Comparison of ENCODE assay signal across 30 cellular contexts in genomic region chr14:39847191-39847590, GRCh38.
DNase-seq lines count a peak whose midpoint lies in the region; ATAC-seq, FAIRE-seq and TF ChIP-seq lines count a peak whose summit lies in the region.
"Had no signal": no experiment of that assay in that cellular context is flagged by ENCODE, and none has a peak within 500 bp of the region (broad histone marks: within the 10 kb centered on the region; RNA-seq: fewer than 3 reads in every experiment).

No MANE protein-coding gene starts in this region.

- TF ChIP-seq CTCF in astrocyte (IDR thresholded peaks at IDR 0.05; ENCODE audit: insufficient read depth, low read depth, low read length) = no peak
- no peak for TF ChIP-seq CTCF in lower leg skin (IDR thresholded peaks at IDR 0.05)

- TF ChIP-seq POLR2A in lower leg skin (IDR thresholded peaks at IDR 0.05) = no peak

- no peak overlapping the region for H2AFZ ChIP-seq in astrocyte (ENCODE audit: low read depth, low read length)
- no peak overlapping the region for H2AFZ ChIP-seq in mesenchymal stem cell (ENCODE audit: low read depth, low read length)
- H2AFZ ChIP-seq: PC-9 had no signal

- no peaks in the 10 kb centered on the region for H3K36me3 ChIP-seq in astrocyte (ENCODE audit: insufficient read depth, low read length)
- H3K36me3 ChIP-seq in mesenchymal stem cell (ENCODE audit: control insufficient read depth in 1 of 2, insufficient read depth in 2 of 2, low read depth in 1 of 2, low read length in 2 of 2) = no peaks in the 10 kb centered on the region
- H3K36me3 ChIP-seq: SJCRH30 had no signal

- H3K4me1 ChIP-seq in astrocyte (ENCODE audit: insufficient read depth, low read length) (no peaks in the 10 kb centered on the region), mesenchymal stem cell (ENCODE audit: control insufficient read depth, insufficient read depth, low read depth, low read length) (no peaks in the 10 kb centered on the region)
- H3K4me1 ChIP-seq: A549, Caco-2, SJCRH30 had no signal

- H4K20me1 ChIP-seq in astrocyte (ENCODE audit: insufficient read depth, low read length) = no peaks in the 10 kb centered on the region

- H3K27me3 ChIP-seq in astrocyte (ENCODE audit: insufficient read depth, low read length) (no peaks in the 10 kb centered on the region), mesenchymal stem cell (ENCODE audit: control insufficient read depth in 1 of 2, insufficient read depth in 1 of 2, low read length in 2 of 2) (no peaks in the 10 kb centered on the region)
- H3K27me3 ChIP-seq: SJCRH30 had no signal

- H3K4me3 Mint-ChIP-seq in astrocyte (ENCODE audit: unreplicated experiment) = no peak overlapping the region
- H3K4me3 Mint-ChIP-seq: CD4-positive, alpha-beta memory T cell had no signal

- H3K27ac ChIP-seq in astrocyte (ENCODE audit: low read depth, low read length) (no peak overlapping the region), mesenchymal stem cell (ENCODE audit: low read length, poor library complexity, severe bottlenecking) (no peak overlapping the region)
- H3K27ac ChIP-seq: A549, PC-9, SJCRH30 had no signal

- no peak overlapping the region for H2AK5ac ChIP-seq in mesenchymal stem cell (ENCODE audit: low read length, severe bottlenecking)

- H4K91ac ChIP-seq in mesenchymal stem cell (ENCODE audit: low read length) = no peak overlapping the region

- H3K9me3 ChIP-seq in astrocyte (ENCODE audit: insufficient read depth, low read depth, low read length) (no peaks in the 10 kb centered on the region), mesenchymal stem cell (ENCODE audit: control insufficient read depth, low read length) (no peaks in the 10 kb centered on the region)
- H3K9me3 ChIP-seq: A549, Caco-2, SJCRH30 had no signal

- FAIRE-seq in astrocyte (lab: Jason Lieb, UNC) = no peak
- FAIRE-seq in urothelium cell line (lab: Jason Lieb, UNC) = no peak
- FAIRE-seq: A549, G401.6, GM12878, GM19239, H1, HTR-8/SVneo, K562 had no signal

- H2BK12ac ChIP-seq in mesenchymal stem cell (ENCODE audit: low read length in 2 of 2) = no peak overlapping the region

- no peak overlapping the region for H3K4ac ChIP-seq in mesenchymal stem cell (ENCODE audit: low read depth in 1 of 2, low read length in 2 of 2)

- H3K9me3 Mint-ChIP-seq in astrocyte (ENCODE audit: unreplicated experiment) = no peaks in the 10 kb centered on the region

- DNase-seq in astrocyte (ENCODE audit: low read depth) (peak; percentile 41), fibroblast of peridontal ligament (ENCODE audit: extremely low read depth) (peak; percentile 8), mesenchymal stem cell (peak; percentile 26), urothelium cell line (ENCODE audit: low spot score) (peak; percentile 4), lower leg skin (ENCODE audit: low spot score in 2 of 2) (no peak)
- no peak for DNase-seq in activated T-cell treated with anti-CD3 and anti-CD28 coated beads, Interleukin-2, amount 50 U/mL, for 1 hour
- DNase-seq: AML-193; C1 segment of cervical spinal cord; Caco-2; CD4-positive, alpha-beta memory T cell; HCEC 1CT; Kasumi-1; NCI-H1092 treated with DMSO at 0.1 percent for 48 hours; NCI-H1436; NCI-H187; NCI-H446; NCI-H524 treated with DMSO at 0.1 percent for 48 hours; NCI-H774; PC-9; SJCRH30 had no signal

- H2BK120ac ChIP-seq in mesenchymal stem cell (ENCODE audit: low read depth, low read length) = no peak overlapping the region

- no peaks in the 10 kb centered on the region for H3K79me2 ChIP-seq in astrocyte (ENCODE audit: insufficient read depth, low read length)

- peaks cover 4% of the 10 kb centered on the region for H3K4me1 Mint-ChIP-seq in astrocyte (ENCODE audit: low read depth, unreplicated experiment)
- H3K4me1 Mint-ChIP-seq: CD4-positive, alpha-beta memory T cell had no signal

- no peak overlapping the region for H3K14ac ChIP-seq in mesenchymal stem cell (ENCODE audit: low read length in 2 of 2)

- H3K18ac ChIP-seq in mesenchymal stem cell (ENCODE audit: low read depth in 1 of 2, low read length in 2 of 2) = no peak overlapping the region

- H3K23ac ChIP-seq in mesenchymal stem cell (ENCODE audit: low read length in 2 of 2) = no peak overlapping the region

- H2BK5ac ChIP-seq in mesenchymal stem cell (ENCODE audit: low read depth, low read length, poor library complexity, severe bottlenecking) = no peak overlapping the region

- no peak for ATAC-seq in HG02588 (IDR thresholded peaks at IDR 0.05; ENCODE audit: unreplicated experiment)
- ATAC-seq: A549, GM12878, K562, Right ventricle myocardium inferior, SK-N-SH treated with all-trans-retinoic acid at 6 μM for 48 hours had no signal

- no peak overlapping the region for H3K4me3 ChIP-seq in astrocyte (ENCODE audit: insufficient read depth, low read depth, low read length)
- no peak overlapping the region for H3K4me3 ChIP-seq in mesenchymal stem cell (ENCODE audit: insufficient read depth in 1 of 2, low read depth in 1 of 2, low read length in 2 of 2)
- no peak overlapping the region for H3K4me3 ChIP-seq in lower leg skin (ENCODE audit: low read depth, poor library complexity, severe bottlenecking)
- H3K4me3 ChIP-seq: A549, GM12878, K562, PC-9, SJCRH30 had no signal

- no peaks in the 10 kb centered on the region for H3K79me1 ChIP-seq in mesenchymal stem cell (replicated peaks; ENCODE audit: low read length, poor library complexity, severe bottlenecking)

- H3K4me2 ChIP-seq in astrocyte (ENCODE audit: low read length) = peak overlapping the region; percentile 23
- H3K4me2 ChIP-seq in mesenchymal stem cell (ENCODE audit: low read length, poor library complexity, severe bottlenecking) = no peak overlapping the region
- H3K4me2 ChIP-seq: A549, PC-9 had no signal

- H2BK15ac ChIP-seq in mesenchymal stem cell (ENCODE audit: low read depth, poor library complexity, severe bottlenecking) = no peak overlapping the region

- no peak overlapping the region for H3K27ac Mint-ChIP-seq in astrocyte (ENCODE audit: unreplicated experiment)
- H3K27ac Mint-ChIP-seq: CD4-positive, alpha-beta memory T cell had no signal

- H3K36me3 Mint-ChIP-seq in astrocyte (ENCODE audit: low read depth, unreplicated experiment) = no peaks in the 10 kb centered on the region
- H3K36me3 Mint-ChIP-seq: CD4-positive, alpha-beta memory T cell had no signal

- no peak overlapping the region for H4K8ac ChIP-seq in mesenchymal stem cell (ENCODE audit: low read length)

- H3K9ac ChIP-seq in astrocyte (ENCODE audit: low read length) (no peak overlapping the region), mesenchymal stem cell (ENCODE audit: low read length) (no peak overlapping the region)

- intact Hi-C loops in lower leg skin (cut with DNase I; ENCODE audit: low total_unique reads) = no loop called here

- no peaks in the 10 kb centered on the region for H3K27me3 Mint-ChIP-seq in astrocyte (ENCODE audit: low read depth, unreplicated experiment)
- H3K27me3 Mint-ChIP-seq: CD4-positive, alpha-beta memory T cell had no signal

Comparison
In these comparisons a context has a peak if more than half of its experiments do, and no peak if none do; other contexts are left out.
1. DNase-seq: peak in astrocyte (single experiment), fibroblast of peridontal ligament (single experiment), mesenchymal stem cell (single experiment) and urothelium cell line (single experiment); none in lower leg skin (0 of 2) and activated T-cell treated with anti-CD3 and anti-CD28 coated beads, Interleukin-2, amount 50 U/mL, for 1 hour (single experiment).